ENCODE assay signal across 23 cellular contexts in genomic region chr15:33115191-33115861, GRCh38.
DNase-seq lines count a peak whose midpoint lies in the region; TF ChIP-seq lines count a peak whose summit lies in the region.
"Had no signal": no experiment of that assay in that cellular context is flagged by ENCODE, and none has a peak within 500 bp of the region (broad histone marks: within the 10 kb centered on the region; RNA-seq: fewer than 3 reads in every experiment).

No MANE protein-coding gene starts in this region.

- H3K4me2 ChIP-seq in osteoblast (ENCODE audit: insufficient read depth, low read length) = no peak overlapping the region

- H3K27ac ChIP-seq in brain microvascular endothelial cell = peak overlapping the region; percentile 97
- no peak overlapping the region for H3K27ac ChIP-seq in osteoblast (ENCODE audit: low read depth, low read length)
- no peak overlapping the region for H3K27ac ChIP-seq in adrenal gland
- H3K27ac ChIP-seq in tibial artery = no peak overlapping the region
- H3K27ac ChIP-seq in suprapubic skin = no peak overlapping the region

- H3K9me3 ChIP-seq in osteoblast (ENCODE audit: low read depth, low read length) (no peaks in the 10 kb centered on the region), adrenal gland (replicated peaks in 1 of 3) (no peaks in the 10 kb centered on the region), tibial artery (no peaks in the 10 kb centered on the region), suprapubic skin (no peaks in the 10 kb centered on the region)
- H3K9me3 ChIP-seq: BE2C, Caco-2, MG63 had no signal

- peak in 2 of 3 experiments; percentile 13 to 51 for DNase-seq in NCI-H1417 (lab: John Stamatoyannopoulos, UW)
- DNase-seq in NCI-H1417 treated with DMSO at 0.1 percent for 48 hours (lab: John Stamatoyannopoulos, UW) = no peak
- DNase-seq in NCI-H69 (lab: John Stamatoyannopoulos, UW) = peak; percentile 59
- DNase-seq in brain microvascular endothelial cell = no peak
- peak; percentile 19 for DNase-seq in osteoblast (ENCODE audit: insufficient read length, low spot score, missing footprints)
- no peak for DNase-seq in adrenal gland
- DNase-seq in tibial artery = no peak
- no peak for DNase-seq in suprapubic skin (ENCODE audit: low spot score in 2 of 2)
- DNase-seq: 8988T; BE2C; Caco-2; CD4-positive, CD25-positive, alpha-beta regulatory T cell; DMS153; EL; Kasumi-1; MG63; NCI-H1092 treated with DMSO at 0.1 percent for 48 hours; NCI-H1694; NCI-H2081 treated with DMSO at 0.1 percent for 48 hours; NCI-H510A treated with DMSO at 0.1 percent for 48 hours; NCI-H82; OCI-M1; SHP77 had no signal

- H3K4me3 ChIP-seq in brain microvascular endothelial cell (ENCODE audit: low read depth, low read length) (no peak overlapping the region), osteoblast (ENCODE audit: insufficient read depth, low read length) (no peak overlapping the region), adrenal gland (no peak overlapping the region), tibial artery (no peak overlapping the region), suprapubic skin (no peak overlapping the region)
- H3K4me3 ChIP-seq: MG63 had no signal

- no peaks in the 10 kb centered on the region for H4K20me1 ChIP-seq in osteoblast (ENCODE audit: insufficient read depth, low read length)

- TF ChIP-seq EP300 in suprapubic skin (IDR thresholded peaks at IDR 0.05) = no peak

- TF ChIP-seq CTCF in brain microvascular endothelial cell (IDR thresholded peaks at IDR 0.05; ENCODE audit: low read depth, low read length, missing control alignments) (no peak), osteoblast (IDR thresholded peaks at IDR 0.05; ENCODE audit: extremely low read depth, low read depth, low read length) (no peak), adrenal gland (IDR thresholded peaks at IDR 0.05) (no peak), tibial artery (IDR thresholded peaks at IDR 0.05) (no peak), suprapubic skin (IDR thresholded peaks at IDR 0.05) (no peak)

- in situ Hi-C loops in brain microvascular endothelial cell (cut with HindIII; ENCODE audit: low pct_ligation_motif_present, low sequenced_read_pairs) = no loop called here

- H3K4me1 ChIP-seq in osteoblast (ENCODE audit: insufficient read depth, low read length) = peaks cover 23% of the 10 kb centered on the region
- H3K4me1 ChIP-seq in adrenal gland (replicated peaks in 1 of 2) = no peaks in the 10 kb centered on the region
- H3K4me1 ChIP-seq in tibial artery = no peaks in the 10 kb centered on the region
- no peaks in the 10 kb centered on the region for H3K4me1 ChIP-seq in suprapubic skin
- H3K4me1 ChIP-seq: BE2C, Caco-2 had no signal

- no peaks in the 10 kb centered on the region for H3K27me3 ChIP-seq in brain microvascular endothelial cell (replicated peaks)
- H3K27me3 ChIP-seq in osteoblast (ENCODE audit: insufficient read depth, low read length) = no peaks in the 10 kb centered on the region
- H3K27me3 ChIP-seq in adrenal gland = no peaks in the 10 kb centered on the region
- no peaks in the 10 kb centered on the region for H3K27me3 ChIP-seq in tibial artery
- no peaks in the 10 kb centered on the region for H3K27me3 ChIP-seq in suprapubic skin
- H3K27me3 ChIP-seq: BE2C, MG63 had no signal

- no peaks in the 10 kb centered on the region for H3K79me2 ChIP-seq in osteoblast (ENCODE audit: insufficient read depth, low read length)

- H2AFZ ChIP-seq in osteoblast (ENCODE audit: low read length) = no peak overlapping the region

- intact Hi-C loops in adrenal gland (cut with DNase I) (no loop called here), tibial artery (cut with DNase I; ENCODE audit: low total_unique reads) (no loop called here)

- TF ChIP-seq POLR2A in adrenal gland (IDR thresholded peaks at IDR 0.05) (no peak), suprapubic skin (IDR thresholded peaks at IDR 0.05) (no peak)

- 62 to 77% (median 70%) methylated on average over 4 of the region's 4 CpGs for WGBS in adrenal gland, 4 donors
- 57% methylated on average over 4 of the region's 4 CpGs for WGBS in suprapubic skin

- H3K36me3 ChIP-seq in brain microvascular endothelial cell (replicated peaks) (no peaks in the 10 kb centered on the region), osteoblast (ENCODE audit: insufficient read depth, low read length) (no peaks in the 10 kb centered on the region), adrenal gland (replicated peaks in 1 of 2) (no peaks in the 10 kb centered on the region), tibial artery (no peaks in the 10 kb centered on the region), suprapubic skin (no peaks in the 10 kb centered on the region)
- H3K36me3 ChIP-seq: BE2C, MG63 had no signal

Comparison
In these comparisons a context has a peak if more than half of its experiments do, and no peak if none do; other contexts are left out.
1. DNase-seq: peak in NCI-H1417 (2 of 3), NCI-H69 (single experiment) and osteoblast (single experiment); none in NCI-H1417 treated with DMSO at 0.1 percent for 48 hours (single experiment), brain microvascular endothelial cell (single experiment), adrenal gland (0 of 7), tibial artery (0 of 2) and suprapubic skin (0 of 2).